8 cellular contexts compared by ENCODE assay signal in the genomic region with DNA sequence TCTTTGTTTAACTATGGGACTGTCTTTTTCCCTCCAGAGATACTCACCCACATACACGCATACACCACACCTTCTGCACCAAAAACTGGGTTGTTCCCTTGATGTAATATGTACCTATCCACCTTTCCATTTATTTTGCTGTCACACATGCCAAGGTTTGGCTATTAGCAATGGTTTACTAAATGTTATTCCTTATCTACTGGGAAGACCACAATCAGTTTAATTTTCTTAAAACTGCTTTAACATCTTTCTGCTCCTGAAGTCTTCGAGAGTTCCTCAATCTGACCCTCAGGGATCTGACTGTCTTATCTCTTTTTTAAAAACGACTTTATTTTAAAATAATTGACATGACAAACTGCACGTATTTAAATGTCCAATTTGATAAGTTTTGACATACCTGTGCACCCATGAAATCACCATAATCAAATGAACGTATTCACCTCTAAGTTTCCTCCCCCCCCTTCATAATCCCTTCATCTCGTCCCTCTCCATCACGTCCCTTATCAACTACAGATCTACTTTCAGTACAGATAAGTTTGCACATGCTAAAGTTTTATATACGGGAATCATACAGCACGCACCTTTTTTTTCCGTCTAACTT. TPM values are rescaled to one million over a fixed set of nuclear protein-coding genes. Genes with fewer than 3 reads are reported as not detected.
A peak's percentile ranks its signal among the peaks of the same experiment; 100 is the strongest.
DNase-seq lines count a peak whose midpoint lies in the region; ATAC-seq and TF ChIP-seq lines count a peak whose summit lies in the region.

No MANE protein-coding gene starts in this region.

- intact Hi-C loops in CD4-positive, alpha-beta T cell (cut with DNase I, micrococcal nuclease) = loop anchor here (2.0 to 10.0 kb wide), 4 partner anchors 77 to 1813 kb away; a partner anchor contains a TSS

- peak overlapping the region; percentile 100 for H3K4me3 Mint-ChIP-seq in CD4-positive, alpha-beta T cell
- H3K4me3 Mint-ChIP-seq in memory B cell = peak overlapping the region; percentile 98

- no peaks in the 10 kb centered on the region for H3K9me3 Mint-ChIP-seq in CD4-positive, alpha-beta T cell
- H3K9me3 Mint-ChIP-seq in memory B cell = no peaks in the 10 kb centered on the region

- peaks cover 55% of the 10 kb centered on the region for H3K4me1 Mint-ChIP-seq in CD4-positive, alpha-beta T cell (ENCODE audit: low read depth)
- peaks cover 22% of the 10 kb centered on the region for H3K4me1 Mint-ChIP-seq in memory B cell

- POLR2A ChIA-PET in CD4-positive, alpha-beta T cell (lab: Charles Lee) = interaction anchor here (0.5 to 2.3 kb wide), 6 partner anchors 77 to 334 kb away, joined by 3 to 16 read pairs (median 7); a partner anchor contains a TSS

- no peak for TF ChIP-seq CTCF in CD4-positive, alpha-beta T cell (IDR thresholded peaks at IDR 0.05)
- TF ChIP-seq CTCF in astrocyte of the cerebellum (IDR thresholded peaks at IDR 0.05; ENCODE audit: low read depth, low read length, missing control alignments) = no peak

- H3K27ac Mint-ChIP-seq in CD4-positive, alpha-beta T cell = peak overlapping the region; percentile 98
- H3K27ac Mint-ChIP-seq in memory B cell = peak overlapping the region; percentile 99

- peaks cover 42% of the 10 kb centered on the region for H3K36me3 Mint-ChIP-seq in CD4-positive, alpha-beta T cell (ENCODE audit: low read depth)
- peaks cover 4% of the 10 kb centered on the region for H3K36me3 Mint-ChIP-seq in memory B cell

- peak overlapping the region; percentile 95 for H3K27ac ChIP-seq in CD4-positive, alpha-beta T cell (ENCODE audit: low read depth, low read length)

- CTCF ChIA-PET in CD4-positive, alpha-beta T cell (lab: Charles Lee) = no interaction called here

- peak overlapping the region; percentile 97 for H3K4me3 ChIP-seq in astrocyte of the cerebellum (ENCODE audit: low read depth, low read length)

- ATAC-seq in CD4-positive, alpha-beta T cell (ENCODE audit: poor library complexity) = peak; percentile 3
- ATAC-seq in HG02852 (IDR thresholded peaks at IDR 0.05; ENCODE audit: unreplicated experiment) (peak; percentile 5), memory B cell (ENCODE audit: low read depth) (no peak), GM21390 (IDR thresholded peaks at IDR 0.05; ENCODE audit: unreplicated experiment) (no peak)

- no peaks in the 10 kb centered on the region for H3K27me3 ChIP-seq in CD4-positive, alpha-beta T cell (ENCODE audit: control insufficient read depth, insufficient read depth, low read length)

- H3K27me3 Mint-ChIP-seq in CD4-positive, alpha-beta T cell = no peaks in the 10 kb centered on the region
- H3K27me3 Mint-ChIP-seq in memory B cell = no peaks in the 10 kb centered on the region

- in situ Hi-C loops in astrocyte of the cerebellum (cut with HindIII; ENCODE audit: low sequenced_read_pairs) = no loop called here

- DNase-seq in CD4-positive, alpha-beta T cell = no peak
- no peak for DNase-seq in astrocyte of the cerebellum (ENCODE audit: low read depth)
- DNase-seq in memory B cell (ENCODE audit: low spot score in 2 of 2) = no peak
- no peak for DNase-seq in stimulated activated CD4-positive, alpha-beta T cell treated with anti-CD3 and anti-CD28 coated beads, Interleukin-4, amount 100 ng/mL, for 24 hours
- no peak for DNase-seq in NCI-H748 treated with DMSO at 0.1 percent for 48 hours (lab: John Stamatoyannopoulos, UW)
- DNase-seq in amniotic stem cell (lab: John Stamatoyannopoulos, UW) = no peak

- H3K9me3 ChIP-seq in CD4-positive, alpha-beta T cell (ENCODE audit: control insufficient read depth, low read length) = no peaks in the 10 kb centered on the region

RNA-seq across cellular contexts. Expression of a gene that starts 0.8 kb away (rescaled TPM):
- total RNA-seq in CD4-positive, alpha-beta T cell = 10 to 100 TPM; 29.0 to 30.0 TPM

Comparison
In these comparisons a context has a peak if more than half of its experiments do, and no peak if none do; other contexts are left out.
1. ATAC-seq: peak in CD4-positive, alpha-beta T cell (single experiment) and HG02852 (single experiment); none in memory B cell (single experiment) and GM21390 (single experiment).